8 cellular contexts compared by ENCODE assay signal in genomic region chr15:88894348-88894818, GRCh38. TPM values are rescaled to one million over a fixed set of nuclear protein-coding genes. Genes with fewer than 3 reads are reported as not detected.
DNase-seq lines count a peak whose midpoint lies in the region; ATAC-seq and TF ChIP-seq lines count a peak whose summit lies in the region.

No MANE protein-coding gene starts in this region.

- H3K4me1 ChIP-seq in DND-41 (ENCODE audit: insufficient read depth, low read length) (peaks cover 28% of the 10 kb centered on the region), right atrium auricular region (peaks cover 0 to 53% of the 10 kb centered on the region in 2 donors)

- no peaks in the 10 kb centered on the region for H3K79me2 ChIP-seq in DND-41 (ENCODE audit: insufficient read depth, low read length)

- no peak overlapping the region for H3K27ac ChIP-seq in DND-41 (ENCODE audit: low read length)
- no peak overlapping the region for H3K27ac ChIP-seq in right atrium auricular region

- peaks cover 12% of the 10 kb centered on the region for H3K36me3 ChIP-seq in DND-41 (ENCODE audit: insufficient read depth, low read length)
- H3K36me3 ChIP-seq in right atrium auricular region: peaks cover 8% of the 10 kb centered on the region

- peak overlapping the region; percentile 58; the same call in 1 of the 2 replicates for H3K4me2 ChIP-seq in DND-41 (ENCODE audit: insufficient read depth, low read length)

- ATAC-seq in DND-41 (ENCODE audit: insufficient read depth, low read depth): no peak
- ATAC-seq in GM19328 (IDR thresholded peaks at IDR 0.05; ENCODE audit: unreplicated experiment): no peak

- H3K9ac ChIP-seq in DND-41 (ENCODE audit: low read depth, low read length): no peak overlapping the region

- peak; percentile 36 for TF ChIP-seq CTCF in DND-41 (IDR thresholded peaks at IDR 0.05; ENCODE audit: borderline replicate concordance, extremely low read depth, low read length, poor library complexity, severe bottlenecking)
- TF ChIP-seq CTCF in HFF-Myc (IDR thresholded peaks at IDR 0.05; ENCODE audit: low read depth, low read length, missing control alignments): peak; percentile 62
- TF ChIP-seq CTCF in right atrium auricular region (IDR thresholded peaks at IDR 0.05): peak; percentile 56 to 79

- H3K27me3 ChIP-seq in DND-41 (ENCODE audit: insufficient read depth, low read length, poor library complexity): no peaks in the 10 kb centered on the region
- H3K27me3 ChIP-seq in right atrium auricular region: no peaks in the 10 kb centered on the region

- DNase-seq in DND-41 (no peak), HFF-Myc (ENCODE audit: extremely low read depth, low read depth) (no peak), OCI-M1 (lab: John Stamatoyannopoulos, UW) (peak; percentile 46), right atrium auricular region (ENCODE audit: low spot score) (no peak), SHP77 treated with DMSO at 0.1 percent for 48 hours (lab: John Stamatoyannopoulos, UW) (no peak)
- peak; percentile 66 to 88 (median 79) for DNase-seq in activated naive CD4-positive, alpha-beta T cell (lab: John Stamatoyannopoulos, UW)
- peak; percentile 86 for DNase-seq in stimulated activated CD4-positive, alpha-beta T cell treated with anti-CD3 and anti-CD28 coated beads, Interleukin-12 subunit alpha, Interleukin-12 subunit beta, amount 100 ng/mL, for 4 hours

- H2AFZ ChIP-seq in DND-41 (ENCODE audit: low read depth, low read length): no peak overlapping the region

- H3K9me3 ChIP-seq in DND-41 (ENCODE audit: insufficient read depth, low read length, severe bottlenecking): no peaks in the 10 kb centered on the region
- H3K9me3 ChIP-seq in right atrium auricular region: no peaks in the 10 kb centered on the region

- H4K20me1 ChIP-seq in DND-41 (ENCODE audit: insufficient read depth, low read length): peaks cover 10% of the 10 kb centered on the region

- no peak overlapping the region for H3K4me3 ChIP-seq in DND-41 (ENCODE audit: low read depth in 1 of 2, low read length in 2 of 2)
- no peak overlapping the region for H3K4me3 ChIP-seq in HFF-Myc (replicated peaks; ENCODE audit: low read depth, low read length)
- peak overlapping the region; percentile 39 to 60 for H3K4me3 ChIP-seq in right atrium auricular region

RNA-seq across cellular contexts. Expression of gene HAPLN3, which starts 1.0 kb away (rescaled TPM):
- total RNA-seq in right atrium auricular region: 1 to 10 TPM; 3.2 to 3.6 TPM

RNA-seq across cellular contexts. Expression of gene MFGE8, which starts 18.8 kb away (rescaled TPM):
- total RNA-seq in right atrium auricular region: 100 to 1,000 TPM; 341 to 552 TPM

Comparison
In these comparisons a context has a peak if more than half of its experiments do, and no peak if none do; other contexts are left out.
1. DNase-seq: peak in OCI-M1 (single experiment), activated naive CD4-positive, alpha-beta T cell (4 of 4) and stimulated activated CD4-positive, alpha-beta T cell treated with anti-CD3 and anti-CD28 coated beads, Interleukin-12 subunit alpha, Interleukin-12 subunit beta, amount 100 ng/mL, for 4 hours (single experiment); none in DND-41 (single experiment), HFF-Myc (single experiment), right atrium auricular region (single experiment) and SHP77 treated with DMSO at 0.1 percent for 48 hours (single experiment).
2. H3K4me3 ChIP-seq: peak in right atrium auricular region (2 of 2); none in DND-41 (0 of 2) and HFF-Myc (single experiment).
3. Peak in every context shown above with its lines, with median percentiles within 50 percentile points of each other: CTCF ChIP-seq.